18 cellular contexts compared by ENCODE assay signal in the genomic region with DNA sequence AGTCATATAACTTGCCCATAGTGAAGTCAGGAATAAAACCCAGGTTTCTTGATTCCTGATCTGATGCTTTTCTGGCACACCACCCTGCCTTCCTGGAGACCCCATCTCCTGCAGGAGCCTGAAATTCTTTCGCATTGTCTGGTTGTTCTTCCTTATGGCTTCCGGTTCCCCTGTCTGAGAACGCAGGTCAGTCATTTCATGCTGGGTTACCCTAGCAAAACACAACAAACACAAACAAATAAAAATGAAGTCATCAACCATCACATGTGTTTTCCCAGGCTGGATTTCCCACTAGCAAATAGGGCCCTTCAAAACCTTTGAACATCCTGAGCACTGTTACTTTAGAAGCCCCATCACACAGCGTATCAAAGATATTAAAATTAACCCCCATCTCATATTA.
DNase-seq lines count a peak whose midpoint lies in the region; ATAC-seq, FAIRE-seq and TF ChIP-seq lines count a peak whose summit lies in the region.
"Had no signal": no experiment of that assay in that cellular context is flagged by ENCODE, and none has a peak within 500 bp of the region (broad histone marks: within the 10 kb centered on the region; RNA-seq: fewer than 3 reads in every experiment).

No MANE protein-coding gene starts in this region.

- H3K14ac ChIP-seq in mesenchymal stem cell (ENCODE audit: low read length in 2 of 2), result no peak overlapping the region

- no peak for ATAC-seq in activated CD4-positive, CD25-positive, alpha-beta regulatory T cell treated with anti-CD3 and anti-CD28 coated beads, Interleukin-2, amount 50 U/mL, for 24 hours
- ATAC-seq: HCT116, K562 had no signal

- H3K36me3 Mint-ChIP-seq in CD4-positive, alpha-beta memory T cell, result no peaks in the 10 kb centered on the region

- peaks cover 0 to 2% of the 10 kb centered on the region in 2 donors for H3K27me3 Mint-ChIP-seq in CD4-positive, alpha-beta memory T cell
- H3K27me3 Mint-ChIP-seq: B cell had no signal

- FAIRE-seq in bronchial epithelial cell (lab: Jason Lieb, UNC), result peak; percentile 47
- FAIRE-seq: D721Med, GM12891, K562 had no signal

- no peak overlapping the region for H2BK120ac ChIP-seq in mesenchymal stem cell (ENCODE audit: low read depth, low read length)

- H3K4me2 ChIP-seq in mesenchymal stem cell (ENCODE audit: low read length, poor library complexity, severe bottlenecking), result no peak overlapping the region

- no peak overlapping the region for H4K91ac ChIP-seq in mesenchymal stem cell (ENCODE audit: low read length)

- peaks cover 3% of the 10 kb centered on the region for H3K27me3 ChIP-seq in bronchial epithelial cell (ENCODE audit: control insufficient read depth, insufficient read depth, low read length)
- H3K27me3 ChIP-seq in mesenchymal stem cell (ENCODE audit: control insufficient read depth in 1 of 2, insufficient read depth in 1 of 2, low read length in 2 of 2), result peaks cover 0 to 22% of the 10 kb centered on the region in 2 experiments
- no peaks in the 10 kb centered on the region for H3K27me3 ChIP-seq in spleen (replicated peaks in 1 of 7)
- no peaks in the 10 kb centered on the region for H3K27me3 ChIP-seq in CD4-positive, alpha-beta memory T cell (ENCODE audit: insufficient read depth, low read length)

- no peak overlapping the region for H3K23ac ChIP-seq in mesenchymal stem cell (ENCODE audit: low read length in 2 of 2)

- 69% methylated on average over 3 of the region's 4 CpGs for WGBS in mesenchymal stem cell
- 91 to 97% (median 95%) methylated on average over 4 of the region's 4 CpGs for WGBS in spleen, 5 donors

- no peak overlapping the region for H2AFZ ChIP-seq in mesenchymal stem cell (ENCODE audit: low read depth, low read length)

- H3K79me1 ChIP-seq in mesenchymal stem cell (replicated peaks; ENCODE audit: low read length, poor library complexity, severe bottlenecking), result no peaks in the 10 kb centered on the region

- H3K9ac ChIP-seq in mesenchymal stem cell (ENCODE audit: low read length), result no peak overlapping the region

- no peaks in the 10 kb centered on the region for H3K9me3 ChIP-seq in mesenchymal stem cell (ENCODE audit: control insufficient read depth, low read length)
- no peaks in the 10 kb centered on the region for H3K9me3 ChIP-seq in spleen
- H3K9me3 ChIP-seq in CD4-positive, alpha-beta memory T cell (ENCODE audit: control insufficient read depth in 1 of 2, low read length in 2 of 2), result no peaks in the 10 kb centered on the region

- H3K4me1 ChIP-seq in mesenchymal stem cell (ENCODE audit: control insufficient read depth, insufficient read depth, low read depth, low read length), result no peaks in the 10 kb centered on the region
- no peaks in the 10 kb centered on the region for H3K4me1 ChIP-seq in spleen
- no peaks in the 10 kb centered on the region for H3K4me1 ChIP-seq in CD4-positive, alpha-beta memory T cell (ENCODE audit: insufficient read depth, low read length)

- H3K4me1 Mint-ChIP-seq in CD4-positive, alpha-beta memory T cell, result no peaks in the 10 kb centered on the region
- H3K4me1 Mint-ChIP-seq: B cell had no signal

- H3K36me3 ChIP-seq in bronchial epithelial cell (ENCODE audit: control insufficient read depth, insufficient read depth, low read length), result no peaks in the 10 kb centered on the region
- H3K36me3 ChIP-seq in mesenchymal stem cell (ENCODE audit: control insufficient read depth in 1 of 2, insufficient read depth in 2 of 2, low read depth in 1 of 2, low read length in 2 of 2), result no peaks in the 10 kb centered on the region
- no peaks in the 10 kb centered on the region for H3K36me3 ChIP-seq in spleen
- H3K36me3 ChIP-seq in CD4-positive, alpha-beta memory T cell (ENCODE audit: insufficient read depth, low read length), result no peaks in the 10 kb centered on the region

- no peak for TF ChIP-seq POLR2A in spleen (IDR thresholded peaks at IDR 0.05)

- H3K4me3 ChIP-seq in AG10803 (ENCODE audit: low read length) (no peak overlapping the region), bronchial epithelial cell (ENCODE audit: low read depth, low read length) (no peak overlapping the region), mesenchymal stem cell (ENCODE audit: insufficient read depth in 1 of 2, low read depth in 1 of 2, low read length in 2 of 2) (no peak overlapping the region), spleen (no peak overlapping the region)
- no peak overlapping the region for H3K4me3 ChIP-seq in CD4-positive, alpha-beta memory T cell (ENCODE audit: low read length in 2 of 2)
- H3K4me3 ChIP-seq: K562 had no signal

- no peak overlapping the region for H3K4me3 Mint-ChIP-seq in CD4-positive, alpha-beta memory T cell
- H3K4me3 Mint-ChIP-seq: B cell; CD4-positive, alpha-beta T cell had no signal

- no peak overlapping the region for H3K27ac Mint-ChIP-seq in CD4-positive, alpha-beta memory T cell
- H3K27ac Mint-ChIP-seq: B cell; CD4-positive, alpha-beta T cell had no signal

- CTCF ChIA-PET in HEK293T (lab: Yijun Ruan, JAX), result no interaction called here
- CTCF ChIA-PET in CD4-positive, alpha-beta memory T cell (lab: Charles Lee; ENCODE audit: partially characterized antibody), result no interaction called here

- no peak overlapping the region for H2BK5ac ChIP-seq in mesenchymal stem cell (ENCODE audit: low read depth, low read length, poor library complexity, severe bottlenecking)

- intact Hi-C loops in spleen (cut with DNase I; ENCODE audit: low total_unique reads), result no loop called here
- intact Hi-C loops in CD4-positive, alpha-beta memory T cell (cut with micrococcal nuclease), result no loop called here

- no peak overlapping the region for H4K8ac ChIP-seq in mesenchymal stem cell (ENCODE audit: low read length)

- no peak overlapping the region for H3K4ac ChIP-seq in mesenchymal stem cell (ENCODE audit: low read depth in 1 of 2, low read length in 2 of 2)

- no peak overlapping the region for H2BK12ac ChIP-seq in mesenchymal stem cell (ENCODE audit: low read length in 2 of 2)

- H2BK15ac ChIP-seq in mesenchymal stem cell (ENCODE audit: low read depth, poor library complexity, severe bottlenecking), result no peak overlapping the region

- peak; percentile 16 for DNase-seq in AG10803 (ENCODE audit: low read depth)
- DNase-seq in HEK293T (ENCODE audit: extremely low spot score), result no peak
- DNase-seq in bronchial epithelial cell (ENCODE audit: low read depth), result no peak
- peak; percentile 71 for DNase-seq in mesenchymal stem cell
- no peak for DNase-seq in spleen
- DNase-seq in CD4-positive, alpha-beta memory T cell, result no peak
- no peak for DNase-seq in cortex of kidney (lab: John Stamatoyannopoulos, UW)
- DNase-seq: 8988T; ACHN; C1 segment of cervical spinal cord; CD4-positive, alpha-beta T cell; GOT3 had no signal

- H3K9me3 Mint-ChIP-seq in CD4-positive, alpha-beta memory T cell, result peaks cover 0 to 4% (median 0%) of the 10 kb centered on the region in 8 donors
- H3K9me3 Mint-ChIP-seq: CD4-positive, alpha-beta T cell had no signal

- POLR2A ChIA-PET in HEK293T (lab: Yijun Ruan, JAX), result no interaction called here
- POLR2A ChIA-PET in CD4-positive, alpha-beta memory T cell (lab: Charles Lee; ENCODE audit: partially characterized antibody), result no interaction called here

- H3K27ac ChIP-seq in mesenchymal stem cell (ENCODE audit: low read length, poor library complexity, severe bottlenecking), result no peak overlapping the region
- H3K27ac ChIP-seq in spleen, result no peak overlapping the region
- no peak overlapping the region for H3K27ac ChIP-seq in CD4-positive, alpha-beta memory T cell (ENCODE audit: low read depth, low read length)

- H2AK5ac ChIP-seq in mesenchymal stem cell (ENCODE audit: low read length, severe bottlenecking), result no peak overlapping the region

- H3K18ac ChIP-seq in mesenchymal stem cell (ENCODE audit: low read depth in 1 of 2, low read length in 2 of 2), result no peak overlapping the region

- TF ChIP-seq CTCF in AG10803 (conservative IDR thresholded peaks at IDR 0.05; ENCODE audit: low read length) (no peak), bronchial epithelial cell (IDR thresholded peaks at IDR 0.05; ENCODE audit: insufficient read depth, low read length, severe bottlenecking) (no peak), spleen (IDR thresholded peaks at IDR 0.05 in 8 of 11, conservative IDR thresholded peaks at IDR 0.05 in 3 of 11) (no peak)

TF ChIP-seq in HEK293T, 16 proteins besides CTCF, POLR2A, EP300 and RAD21:
- TF ChIP-seq TARDBP (IDR thresholded peaks at IDR 0.05) (no peak), PKNOX1 (IDR thresholded peaks at IDR 0.05) (0 out of 2 replicates have a peak, but pooled peaks have one; percentile 20)

Comparison
In these comparisons a context has a peak if more than half of its experiments do, and no peak if none do; other contexts are left out.
1. DNase-seq: peak in AG10803 (single experiment) and mesenchymal stem cell (single experiment); none in HEK293T (single experiment), bronchial epithelial cell (single experiment), spleen (single experiment), CD4-positive, alpha-beta memory T cell (0 of 5) and cortex of kidney (single experiment).